1 cellular context compared by ENCODE assay signal in the genomic region with DNA sequence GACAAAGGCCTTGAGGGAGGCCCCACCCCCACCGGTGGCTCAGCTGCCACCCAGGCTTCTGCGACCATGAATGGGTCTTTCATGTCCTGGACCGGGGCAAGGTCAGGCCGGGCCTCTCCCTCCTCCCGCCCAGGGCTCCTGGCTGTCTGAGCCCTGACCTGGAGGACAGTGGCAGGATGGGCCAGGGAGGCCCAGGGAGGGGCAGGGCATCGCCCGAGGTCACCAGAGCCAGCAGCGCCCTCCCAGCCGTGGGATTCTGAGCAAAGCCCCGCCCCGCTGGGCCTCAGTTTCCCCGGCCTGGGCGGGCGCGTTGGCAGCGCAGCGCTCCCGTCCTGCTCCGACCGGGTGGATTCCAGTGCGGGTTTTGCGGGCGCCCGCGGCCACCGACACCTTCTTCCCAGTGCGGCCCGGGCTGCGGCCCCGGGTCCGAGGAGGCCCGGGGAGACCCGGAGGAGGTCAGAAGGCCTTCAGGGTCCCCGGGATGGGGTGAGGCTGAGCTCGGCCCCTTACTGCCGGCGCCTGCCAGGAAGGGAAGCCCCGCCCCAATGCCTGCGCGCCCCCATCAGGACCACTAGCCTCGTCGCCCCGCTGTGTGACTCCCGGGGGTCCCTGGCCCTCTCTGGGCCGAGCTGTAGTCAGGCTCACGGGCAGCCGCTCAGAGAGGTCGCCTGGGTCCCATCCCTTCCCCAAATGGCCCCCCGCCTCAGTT.
A peak's percentile ranks its signal among the peaks of the same experiment; 100 is the strongest.
TF ChIP-seq lines count a peak whose summit lies in the region.

No MANE protein-coding gene starts in this region.

TF ChIP-seq in HepG2, 621 proteins besides CTCF, POLR2A, EP300 and RAD21 (continued from another document and continues in another):
- TF ChIP-seq, protein P1, sequence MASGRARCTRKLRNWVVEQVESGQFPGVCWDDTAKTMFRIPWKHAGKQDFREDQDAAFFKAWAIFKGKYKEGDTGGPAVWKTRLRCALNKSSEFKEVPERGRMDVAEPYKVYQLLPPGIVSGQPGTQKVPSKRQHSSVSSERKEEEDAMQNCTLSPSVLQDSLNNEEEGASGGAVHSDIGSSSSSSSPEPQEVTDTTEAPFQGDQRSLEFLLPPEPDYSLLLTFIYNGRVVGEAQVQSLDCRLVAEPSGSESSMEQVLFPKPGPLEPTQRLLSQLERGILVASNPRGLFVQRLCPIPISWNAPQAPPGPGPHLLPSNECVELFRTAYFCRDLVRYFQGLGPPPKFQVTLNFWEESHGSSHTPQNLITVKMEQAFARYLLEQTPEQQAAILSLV (CRISPR knock-in tag; IDR thresholded peaks at IDR 0.05; ENCODE audit: borderline replicate concordance) = 0 out of 2 replicates have a peak, but pooled peaks have one; percentile 59
- TF ChIP-seq, protein P2, sequence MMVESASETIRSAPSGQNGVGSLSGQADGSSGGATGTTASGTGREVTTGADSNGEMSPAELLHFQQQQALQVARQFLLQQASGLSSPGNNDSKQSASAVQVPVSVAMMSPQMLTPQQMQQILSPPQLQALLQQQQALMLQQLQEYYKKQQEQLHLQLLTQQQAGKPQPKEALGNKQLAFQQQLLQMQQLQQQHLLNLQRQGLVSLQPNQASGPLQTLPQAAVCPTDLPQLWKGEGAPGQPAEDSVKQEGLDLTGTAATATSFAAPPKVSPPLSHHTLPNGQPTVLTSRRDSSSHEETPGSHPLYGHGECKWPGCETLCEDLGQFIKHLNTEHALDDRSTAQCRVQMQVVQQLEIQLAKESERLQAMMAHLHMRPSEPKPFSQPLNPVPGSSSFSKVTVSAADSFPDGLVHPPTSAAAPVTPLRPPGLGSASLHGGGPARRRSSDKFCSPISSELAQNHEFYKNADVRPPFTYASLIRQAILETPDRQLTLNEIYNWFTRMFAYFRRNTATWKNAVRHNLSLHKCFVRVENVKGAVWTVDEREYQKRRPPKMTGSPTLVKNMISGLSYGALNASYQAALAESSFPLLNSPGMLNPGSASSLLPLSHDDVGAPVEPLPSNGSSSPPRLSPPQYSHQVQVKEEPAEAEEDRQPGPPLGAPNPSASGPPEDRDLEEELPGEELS (CRISPR knock-in tag; IDR thresholded peaks at IDR 0.05) = peak; percentile 86
- TF ChIP-seq ZNF543 (CRISPR knock-in tag; IDR thresholded peaks at IDR 0.05) (no peak; the same call in 1 of the 2 replicates), DNMT3B (CRISPR knock-in tag; conservative IDR thresholded peaks at IDR 0.05) (no peak), JDP2 (CRISPR knock-in tag; IDR thresholded peaks at IDR 0.05; ENCODE audit: borderline replicate concordance) (no peak), SMAD3 (CRISPR knock-in tag; IDR thresholded peaks at IDR 0.05) (0 out of 2 replicates have a peak, but pooled peaks have one; percentile 24), KLF12 (CRISPR knock-in tag; IDR thresholded peaks at IDR 0.05; ENCODE audit: borderline replicate concordance) (peak; percentile 81; the same call in 1 of the 2 replicates), ZNF432 (CRISPR knock-in tag; IDR thresholded peaks at IDR 0.05; ENCODE audit: borderline replicate concordance) (no peak), ZNF44 (CRISPR knock-in tag; IDR thresholded peaks at IDR 0.05) (no peak), ZNF20 (CRISPR knock-in tag; IDR thresholded peaks at IDR 0.05) (peak; percentile 76; the same call in 1 of the 2 replicates), ZNF552 (CRISPR knock-in tag; IDR thresholded peaks at IDR 0.05; ENCODE audit: borderline replicate concordance) (peak; percentile 40; the same call in 1 of the 2 replicates), PPARG (CRISPR knock-in tag; conservative IDR thresholded peaks at IDR 0.05) (peak; percentile 73), SIX1 (CRISPR knock-in tag; IDR thresholded peaks at IDR 0.05; ENCODE audit: borderline replicate concordance) (no peak), RFX5 (IDR thresholded peaks at IDR 0.05; ENCODE audit: low read depth, low read length) (no peak), FOXA3 (CRISPR knock-in tag; IDR thresholded peaks at IDR 0.05) (peak; percentile 73), ZNF317 (CRISPR knock-in tag; IDR thresholded peaks at IDR 0.05) (peak; percentile 46; the same call in 1 of the 2 replicates), KDM5A (IDR thresholded peaks at IDR 0.05; ENCODE audit: borderline replicate concordance, low read length) (no peak), ZNF780A (CRISPR knock-in tag; IDR thresholded peaks at IDR 0.05) (no peak; the same call in 1 of the 2 replicates), RBAK (CRISPR knock-in tag; IDR thresholded peaks at IDR 0.05) (no peak), BORCS8-MEF2B (CRISPR knock-in tag; IDR thresholded peaks at IDR 0.05) (no peak), ZNF121 (CRISPR knock-in tag; IDR thresholded peaks at IDR 0.05) (no peak; the same call in 1 of the 2 replicates), ZNF724P (CRISPR knock-in tag; IDR thresholded peaks at IDR 0.05; ENCODE audit: borderline replicate concordance) (no peak), ZNF350 (CRISPR knock-in tag; IDR thresholded peaks at IDR 0.05; ENCODE audit: borderline replicate concordance, low read depth) (no peak), BRCA1 (CRISPR knock-in tag; IDR thresholded peaks at IDR 0.05) (no peak), PAF1 (CRISPR knock-in tag; IDR thresholded peaks at IDR 0.05) (no peak), IRX3 (CRISPR knock-in tag; IDR thresholded peaks at IDR 0.05; ENCODE audit: borderline replicate concordance, low read depth) (no peak), ZNF570 (CRISPR knock-in tag; IDR thresholded peaks at IDR 0.05; ENCODE audit: borderline replicate concordance) (no peak), ONECUT2 (CRISPR knock-in tag; IDR thresholded peaks at IDR 0.05) (no peak), ZNF572 (CRISPR knock-in tag; IDR thresholded peaks at IDR 0.05) (no peak), ZNF274 (CRISPR knock-in tag; IDR thresholded peaks at IDR 0.05) (no peak)
- TF ChIP-seq, protein P3, sequence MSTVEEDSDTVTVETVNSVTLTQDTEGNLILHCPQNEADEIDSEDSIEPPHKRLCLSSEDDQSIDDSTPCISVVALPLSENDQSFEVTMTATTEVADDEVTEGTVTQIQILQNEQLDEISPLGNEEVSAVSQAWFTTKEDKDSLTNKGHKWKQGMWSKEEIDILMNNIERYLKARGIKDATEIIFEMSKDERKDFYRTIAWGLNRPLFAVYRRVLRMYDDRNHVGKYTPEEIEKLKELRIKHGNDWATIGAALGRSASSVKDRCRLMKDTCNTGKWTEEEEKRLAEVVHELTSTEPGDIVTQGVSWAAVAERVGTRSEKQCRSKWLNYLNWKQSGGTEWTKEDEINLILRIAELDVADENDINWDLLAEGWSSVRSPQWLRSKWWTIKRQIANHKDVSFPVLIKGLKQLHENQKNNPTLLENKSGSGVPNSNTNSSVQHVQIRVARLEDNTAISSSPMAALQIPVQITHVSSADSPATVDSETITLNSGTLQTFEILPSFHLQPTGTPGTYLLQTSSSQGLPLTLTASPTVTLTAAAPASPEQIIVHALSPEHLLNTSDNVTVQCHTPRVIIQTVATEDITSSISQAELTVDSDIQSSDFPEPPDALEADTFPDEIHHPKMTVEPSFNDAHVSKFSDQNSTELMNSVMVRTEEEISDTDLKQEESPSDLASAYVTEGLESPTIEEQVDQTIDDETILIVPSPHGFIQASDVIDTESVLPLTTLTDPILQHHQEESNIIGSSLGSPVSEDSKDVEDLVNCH (CRISPR knock-in tag; IDR thresholded peaks at IDR 0.05) = no peak
- TF ChIP-seq, protein P4, sequence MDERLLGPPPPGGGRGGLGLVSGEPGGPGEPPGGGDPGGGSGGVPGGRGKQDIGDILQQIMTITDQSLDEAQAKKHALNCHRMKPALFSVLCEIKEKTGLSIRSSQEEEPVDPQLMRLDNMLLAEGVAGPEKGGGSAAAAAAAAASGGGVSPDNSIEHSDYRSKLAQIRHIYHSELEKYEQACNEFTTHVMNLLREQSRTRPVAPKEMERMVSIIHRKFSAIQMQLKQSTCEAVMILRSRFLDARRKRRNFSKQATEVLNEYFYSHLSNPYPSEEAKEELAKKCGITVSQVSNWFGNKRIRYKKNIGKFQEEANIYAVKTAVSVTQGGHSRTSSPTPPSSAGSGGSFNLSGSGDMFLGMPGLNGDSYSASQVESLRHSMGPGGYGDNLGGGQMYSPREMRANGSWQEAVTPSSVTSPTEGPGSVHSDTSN (CRISPR knock-in tag; IDR thresholded peaks at IDR 0.05) = no peak
- TF ChIP-seq, protein P5, sequence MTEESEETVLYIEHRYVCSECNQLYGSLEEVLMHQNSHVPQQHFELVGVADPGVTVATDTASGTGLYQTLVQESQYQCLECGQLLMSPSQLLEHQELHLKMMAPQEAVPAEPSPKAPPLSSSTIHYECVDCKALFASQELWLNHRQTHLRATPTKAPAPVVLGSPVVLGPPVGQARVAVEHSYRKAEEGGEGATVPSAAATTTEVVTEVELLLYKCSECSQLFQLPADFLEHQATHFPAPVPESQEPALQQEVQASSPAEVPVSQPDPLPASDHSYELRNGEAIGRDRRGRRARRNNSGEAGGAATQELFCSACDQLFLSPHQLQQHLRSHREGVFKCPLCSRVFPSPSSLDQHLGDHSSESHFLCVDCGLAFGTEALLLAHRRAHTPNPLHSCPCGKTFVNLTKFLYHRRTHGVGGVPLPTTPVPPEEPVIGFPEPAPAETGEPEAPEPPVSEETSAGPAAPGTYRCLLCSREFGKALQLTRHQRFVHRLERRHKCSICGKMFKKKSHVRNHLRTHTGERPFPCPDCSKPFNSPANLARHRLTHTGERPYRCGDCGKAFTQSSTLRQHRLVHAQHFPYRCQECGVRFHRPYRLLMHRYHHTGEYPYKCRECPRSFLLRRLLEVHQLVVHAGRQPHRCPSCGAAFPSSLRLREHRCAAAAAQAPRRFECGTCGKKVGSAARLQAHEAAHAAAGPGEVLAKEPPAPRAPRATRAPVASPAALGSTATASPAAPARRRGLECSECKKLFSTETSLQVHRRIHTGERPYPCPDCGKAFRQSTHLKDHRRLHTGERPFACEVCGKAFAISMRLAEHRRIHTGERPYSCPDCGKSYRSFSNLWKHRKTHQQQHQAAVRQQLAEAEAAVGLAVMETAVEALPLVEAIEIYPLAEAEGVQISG (CRISPR knock-in tag; IDR thresholded peaks at IDR 0.05) = peak; percentile 84
- TF ChIP-seq, protein P6, sequence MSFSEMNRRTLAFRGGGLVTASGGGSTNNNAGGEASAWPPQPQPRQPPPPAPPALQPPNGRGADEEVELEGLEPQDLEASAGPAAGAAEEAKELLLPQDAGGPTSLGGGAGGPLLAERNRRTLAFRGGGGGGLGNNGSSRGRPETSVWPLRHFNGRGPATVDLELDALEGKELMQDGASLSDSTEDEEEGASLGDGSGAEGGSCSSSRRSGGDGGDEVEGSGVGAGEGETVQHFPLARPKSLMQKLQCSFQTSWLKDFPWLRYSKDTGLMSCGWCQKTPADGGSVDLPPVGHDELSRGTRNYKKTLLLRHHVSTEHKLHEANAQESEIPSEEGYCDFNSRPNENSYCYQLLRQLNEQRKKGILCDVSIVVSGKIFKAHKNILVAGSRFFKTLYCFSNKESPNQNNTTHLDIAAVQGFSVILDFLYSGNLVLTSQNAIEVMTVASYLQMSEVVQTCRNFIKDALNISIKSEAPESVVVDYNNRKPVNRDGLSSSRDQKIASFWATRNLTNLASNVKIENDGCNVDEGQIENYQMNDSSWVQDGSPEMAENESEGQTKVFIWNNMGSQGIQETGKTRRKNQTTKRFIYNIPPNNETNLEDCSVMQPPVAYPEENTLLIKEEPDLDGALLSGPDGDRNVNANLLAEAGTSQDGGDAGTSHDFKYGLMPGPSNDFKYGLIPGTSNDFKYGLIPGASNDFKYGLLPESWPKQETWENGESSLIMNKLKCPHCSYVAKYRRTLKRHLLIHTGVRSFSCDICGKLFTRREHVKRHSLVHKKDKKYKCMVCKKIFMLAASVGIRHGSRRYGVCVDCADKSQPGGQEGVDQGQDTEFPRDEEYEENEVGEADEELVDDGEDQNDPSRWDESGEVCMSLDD (CRISPR knock-in tag; IDR thresholded peaks at IDR 0.05; ENCODE audit: borderline replicate concordance) = 0 out of 2 replicates have a peak, but pooled peaks have one; percentile 38
- TF ChIP-seq, protein P7, sequence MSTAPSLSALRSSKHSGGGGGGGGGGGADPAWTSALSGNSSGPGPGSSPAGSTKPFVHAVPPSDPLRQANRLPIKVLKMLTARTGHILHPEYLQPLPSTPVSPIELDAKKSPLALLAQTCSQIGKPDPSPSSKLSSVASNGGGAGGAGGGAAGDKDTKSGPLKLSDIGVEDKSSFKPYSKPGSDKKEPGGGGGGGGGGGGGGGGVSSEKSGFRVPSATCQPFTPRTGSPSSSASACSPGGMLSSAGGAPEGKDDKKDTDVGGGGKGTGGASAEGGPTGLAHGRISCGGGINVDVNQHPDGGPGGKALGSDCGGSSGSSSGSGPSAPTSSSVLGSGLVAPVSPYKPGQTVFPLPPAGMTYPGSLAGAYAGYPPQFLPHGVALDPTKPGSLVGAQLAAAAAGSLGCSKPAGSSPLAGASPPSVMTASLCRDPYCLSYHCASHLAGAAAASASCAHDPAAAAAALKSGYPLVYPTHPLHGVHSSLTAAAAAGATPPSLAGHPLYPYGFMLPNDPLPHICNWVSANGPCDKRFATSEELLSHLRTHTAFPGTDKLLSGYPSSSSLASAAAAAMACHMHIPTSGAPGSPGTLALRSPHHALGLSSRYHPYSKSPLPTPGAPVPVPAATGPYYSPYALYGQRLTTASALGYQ (CRISPR knock-in tag; IDR thresholded peaks at IDR 0.05) = peak; percentile 78; the same call in 1 of the 2 replicates
- TF ChIP-seq, protein P8, sequence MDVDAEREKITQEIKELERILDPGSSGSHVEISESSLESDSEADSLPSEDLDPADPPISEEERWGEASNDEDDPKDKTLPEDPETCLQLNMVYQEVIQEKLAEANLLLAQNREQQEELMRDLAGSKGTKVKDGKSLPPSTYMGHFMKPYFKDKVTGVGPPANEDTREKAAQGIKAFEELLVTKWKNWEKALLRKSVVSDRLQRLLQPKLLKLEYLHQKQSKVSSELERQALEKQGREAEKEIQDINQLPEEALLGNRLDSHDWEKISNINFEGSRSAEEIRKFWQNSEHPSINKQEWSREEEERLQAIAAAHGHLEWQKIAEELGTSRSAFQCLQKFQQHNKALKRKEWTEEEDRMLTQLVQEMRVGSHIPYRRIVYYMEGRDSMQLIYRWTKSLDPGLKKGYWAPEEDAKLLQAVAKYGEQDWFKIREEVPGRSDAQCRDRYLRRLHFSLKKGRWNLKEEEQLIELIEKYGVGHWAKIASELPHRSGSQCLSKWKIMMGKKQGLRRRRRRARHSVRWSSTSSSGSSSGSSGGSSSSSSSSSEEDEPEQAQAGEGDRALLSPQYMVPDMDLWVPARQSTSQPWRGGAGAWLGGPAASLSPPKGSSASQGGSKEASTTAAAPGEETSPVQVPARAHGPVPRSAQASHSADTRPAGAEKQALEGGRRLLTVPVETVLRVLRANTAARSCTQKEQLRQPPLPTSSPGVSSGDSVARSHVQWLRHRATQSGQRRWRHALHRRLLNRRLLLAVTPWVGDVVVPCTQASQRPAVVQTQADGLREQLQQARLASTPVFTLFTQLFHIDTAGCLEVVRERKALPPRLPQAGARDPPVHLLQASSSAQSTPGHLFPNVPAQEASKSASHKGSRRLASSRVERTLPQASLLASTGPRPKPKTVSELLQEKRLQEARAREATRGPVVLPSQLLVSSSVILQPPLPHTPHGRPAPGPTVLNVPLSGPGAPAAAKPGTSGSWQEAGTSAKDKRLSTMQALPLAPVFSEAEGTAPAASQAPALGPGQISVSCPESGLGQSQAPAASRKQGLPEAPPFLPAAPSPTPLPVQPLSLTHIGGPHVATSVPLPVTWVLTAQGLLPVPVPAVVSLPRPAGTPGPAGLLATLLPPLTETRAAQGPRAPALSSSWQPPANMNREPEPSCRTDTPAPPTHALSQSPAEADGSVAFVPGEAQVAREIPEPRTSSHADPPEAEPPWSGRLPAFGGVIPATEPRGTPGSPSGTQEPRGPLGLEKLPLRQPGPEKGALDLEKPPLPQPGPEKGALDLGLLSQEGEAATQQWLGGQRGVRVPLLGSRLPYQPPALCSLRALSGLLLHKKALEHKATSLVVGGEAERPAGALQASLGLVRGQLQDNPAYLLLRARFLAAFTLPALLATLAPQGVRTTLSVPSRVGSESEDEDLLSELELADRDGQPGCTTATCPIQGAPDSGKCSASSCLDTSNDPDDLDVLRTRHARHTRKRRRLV (CRISPR knock-in tag; IDR thresholded peaks at IDR 0.05) = peak; percentile 91
- TF ChIP-seq, protein P9, sequence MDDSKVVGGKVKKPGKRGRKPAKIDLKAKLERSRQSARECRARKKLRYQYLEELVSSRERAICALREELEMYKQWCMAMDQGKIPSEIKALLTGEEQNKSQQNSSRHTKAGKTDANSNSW (CRISPR knock-in tag; IDR thresholded peaks at IDR 0.05; ENCODE audit: borderline replicate concordance) = no peak
